Comparison of ENCODE assay signal across 9 cellular contexts in genomic region chr1:16916036-16916880, GRCh38. TPM values are rescaled to one million over a fixed set of nuclear protein-coding genes. Genes with fewer than 3 reads are reported as not detected.
DNase-seq lines count a peak whose midpoint lies in the region; ATAC-seq, FAIRE-seq and TF ChIP-seq lines count a peak whose summit lies in the region.
"Not testable (repeated sequence)": the region's sequence is repeated elsewhere in the genome, so short reads cannot be mapped to it uniquely, and the experiment has no call there.
"Had no signal": no experiment of that assay in that cellular context is flagged by ENCODE, and none has a peak within 500 bp of the region (broad histone marks: within the 10 kb centered on the region; RNA-seq: fewer than 3 reads in every experiment).

No MANE protein-coding gene starts in this region.

- FAIRE-seq in K562 (lab: Jason Lieb, UNC) = not testable (repeated sequence)

- BruUV-seq in K562 (replicated peaks; lab: Mats Ljungman, UMichigan) = not testable (repeated sequence)

- WGBS in SK-N-SH (ENCODE audit: low lambda C conversion rate) = 86% methylated on average over 10 of the region's 10 CpGs
- WGBS in K562 (ENCODE audit: insufficient coverage, low coverage, missing lambda C conversion rate) = 46% methylated on average over 10 of the region's 10 CpGs

- TF ChIP-seq RAD21 in SK-N-SH (IDR thresholded peaks at IDR 0.05; ENCODE audit: low read length); K562 (CRISPR knock-in tag; conservative IDR thresholded peaks at IDR 0.05 in 1 of 2, IDR thresholded peaks at IDR 0.05 in 1 of 2): not testable (repeated sequence)

- not testable (repeated sequence) for H3K36me3 Mint-ChIP-seq in CD4-positive, alpha-beta memory T cell; activated T-helper 1 cell treated with anti-CD3 and anti-CD28 coated beads, Interleukin-12 subunit alpha, Interleukin-12 subunit beta, Interleukin-2, Interleukin-4 antibody, amounts not matched to agents 30 ng/mL and 10 ng/mL and 1 ng/mL, durations not matched to agents 14 hours and 24 hours and 36 hours (ENCODE audit: low read depth); immature natural killer cell; naive thymus-derived CD4-positive, alpha-beta T cell

- not testable (repeated sequence) for H3K9me3 Mint-ChIP-seq in CD4-positive, alpha-beta memory T cell; activated T-helper 1 cell treated with anti-CD3 and anti-CD28 coated beads, Interleukin-12 subunit alpha, Interleukin-12 subunit beta, Interleukin-2, Interleukin-4 antibody, amounts not matched to agents 30 ng/mL and 10 ng/mL and 1 ng/mL, durations not matched to agents 14 hours and 24 hours and 36 hours; immature natural killer cell; naive thymus-derived CD4-positive, alpha-beta T cell

- peaks cover 4 to 56% (median 41%) of the 10 kb centered on the region in 4 donors for H3K4me1 Mint-ChIP-seq in CD4-positive, alpha-beta memory T cell
- H3K4me1 Mint-ChIP-seq in activated T-helper 1 cell treated with anti-CD3 and anti-CD28 coated beads, Interleukin-12 subunit alpha, Interleukin-12 subunit beta, Interleukin-2, Interleukin-4 antibody, amounts not matched to agents 30 ng/mL and 10 ng/mL and 1 ng/mL, durations not matched to agents 14 hours and 24 hours and 36 hours (ENCODE audit: low read depth) = peaks cover 34% of the 10 kb centered on the region
- H3K4me1 Mint-ChIP-seq in immature natural killer cell = peaks cover 29 to 37% of the 10 kb centered on the region in 2 donors
- peaks cover 31 to 52% (median 46%) of the 10 kb centered on the region in 7 donors for H3K4me1 Mint-ChIP-seq in naive thymus-derived CD4-positive, alpha-beta T cell

- TF ChIP-seq CTCF in SK-N-SH (IDR thresholded peaks at IDR 0.05); K562 (IDR thresholded peaks at IDR 0.05 in 2 of 3, conservative IDR thresholded peaks at IDR 0.05 in 1 of 3; ENCODE audit: insufficient read depth in 2 of 3, low read depth in 1 of 3, low read length in 3 of 3): not testable (repeated sequence)

- H3K27me3 Mint-ChIP-seq in CD4-positive, alpha-beta memory T cell; activated T-helper 1 cell treated with anti-CD3 and anti-CD28 coated beads, Interleukin-12 subunit alpha, Interleukin-12 subunit beta, Interleukin-2, Interleukin-4 antibody, amounts not matched to agents 30 ng/mL and 10 ng/mL and 1 ng/mL, durations not matched to agents 14 hours and 24 hours and 36 hours (ENCODE audit: insufficient read depth); immature natural killer cell (ENCODE audit: low read depth in 3 of 3); naive thymus-derived CD4-positive, alpha-beta T cell: not testable (repeated sequence)

- H3K27me3 ChIP-seq in CD4-positive, alpha-beta memory T cell (ENCODE audit: insufficient read depth, low read length); SK-N-SH (ENCODE audit: insufficient read depth); K562 (ENCODE audit: control insufficient read depth in 2 of 2, insufficient read depth in 2 of 2, low read length in 2 of 2); naive thymus-derived CD4-positive, alpha-beta T cell (ENCODE audit: control insufficient read depth in 2 of 2, insufficient read depth in 2 of 2, low read length in 2 of 2): not testable (repeated sequence)

- DNase-seq in CD4-positive, alpha-beta memory T cell; activated T-helper 1 cell treated with anti-CD3 and anti-CD28 coated beads, Interleukin-12 subunit alpha, Interleukin-12 subunit beta, Interleukin-2, Interleukin-4 antibody, amounts not matched to agents 30 ng/mL and 10 ng/mL and 1 ng/mL, durations not matched to agents 14 hours and 24 hours and 36 hours (ENCODE audit: low spot score); K562 (ENCODE audit: extremely low read depth in 1 of 4, low spot score in 3 of 4); immature natural killer cell: not testable (repeated sequence)
- DNase-seq in SK-N-SH (peak; percentile 3), posterior vena cava (ENCODE audit: low spot score) (peak; percentile 75)
- peak in 1 of 9 donors; percentile 7 for DNase-seq in naive thymus-derived CD4-positive, alpha-beta T cell

- H3K4me3 Mint-ChIP-seq in CD4-positive, alpha-beta memory T cell = peak overlapping the region in 6 of 8 donors; percentile 14 to 85 (median 32)
- peak overlapping the region; percentile 13 for H3K4me3 Mint-ChIP-seq in activated T-helper 1 cell treated with anti-CD3 and anti-CD28 coated beads, Interleukin-12 subunit alpha, Interleukin-12 subunit beta, Interleukin-2, Interleukin-4 antibody, amounts not matched to agents 30 ng/mL and 10 ng/mL and 1 ng/mL, durations not matched to agents 14 hours and 24 hours and 36 hours
- peak overlapping the region; percentile 18 to 86 (median 37) for H3K4me3 Mint-ChIP-seq in immature natural killer cell
- peak overlapping the region in 7 of 10 donors; percentile 0 to 84 (median 25) for H3K4me3 Mint-ChIP-seq in naive thymus-derived CD4-positive, alpha-beta T cell

- H3K9me2 ChIP-seq in SK-N-SH = not testable (repeated sequence)

- H3K9ac ChIP-seq in SK-N-SH; K562 (ENCODE audit: insufficient read depth in 1 of 2, low read depth in 2 of 2, low read length in 2 of 2): not testable (repeated sequence)

- H3K27ac ChIP-seq in CD4-positive, alpha-beta memory T cell (ENCODE audit: low read depth, low read length); SK-N-SH (ENCODE audit: low read depth in 2 of 2, low read length in 1 of 2); K562 (ENCODE audit: extremely low read depth, low read depth, low read length); naive thymus-derived CD4-positive, alpha-beta T cell (ENCODE audit: low read depth, low read length): not testable (repeated sequence)

- H3K36me3 ChIP-seq in CD4-positive, alpha-beta memory T cell (ENCODE audit: insufficient read depth, low read length); SK-N-SH (replicated peaks in 1 of 2; ENCODE audit: control insufficient read depth in 1 of 2, insufficient read depth in 2 of 2, low read length in 1 of 2); K562 (ENCODE audit: control insufficient read depth, insufficient read depth, low read length); naive thymus-derived CD4-positive, alpha-beta T cell (ENCODE audit: control insufficient read depth in 2 of 3, insufficient read depth in 3 of 3, low read length in 3 of 3): not testable (repeated sequence)

- H3K4me1 ChIP-seq in CD4-positive, alpha-beta memory T cell (ENCODE audit: insufficient read depth, low read length) = peaks cover 30% of the 10 kb centered on the region
- peaks cover 4 to 20% of the 10 kb centered on the region in 2 experiments; a peak in 2 of 4 replicates for H3K4me1 ChIP-seq in SK-N-SH (ENCODE audit: control insufficient read depth in 1 of 2, insufficient read depth in 2 of 2, low read depth in 1 of 2, low read length in 1 of 2)
- peaks cover 3 to 21% of the 10 kb centered on the region in 2 experiments; a peak in 4 of 5 replicates for H3K4me1 ChIP-seq in K562 (replicated peaks in 1 of 2; ENCODE audit: control insufficient read depth in 2 of 2, insufficient read depth in 2 of 2, low read length in 2 of 2)
- peaks cover 10 to 13% of the 10 kb centered on the region in 2 donors for H3K4me1 ChIP-seq in naive thymus-derived CD4-positive, alpha-beta T cell (ENCODE audit: control insufficient read depth in 2 of 2, insufficient read depth in 2 of 2, low read length in 2 of 2)

- TF ChIP-seq EP300 in SK-N-SH (IDR thresholded peaks at IDR 0.05; ENCODE audit: borderline replicate concordance in 1 of 2, low read depth in 1 of 2, low read length in 1 of 2); K562 (IDR thresholded peaks at IDR 0.05; ENCODE audit: low read length): not testable (repeated sequence)

- H3K4me2 ChIP-seq in SK-N-SH; K562 (ENCODE audit: insufficient read depth, low read length): not testable (repeated sequence)

- in situ Hi-C loops in K562 (cut with MboI) = loop anchor here (25.0 kb wide), 1 partner anchor 304 kb away; the partner anchor contains the start of gene NBPF1

- ATAC-seq in K562; naive thymus-derived CD4-positive, alpha-beta T cell: not testable (repeated sequence)

- TF ChIP-seq POLR2A in K562 (conservative IDR thresholded peaks at IDR 0.05) = not testable (repeated sequence)

- H3K79me2 ChIP-seq in SK-N-SH (ENCODE audit: insufficient read depth); K562 (ENCODE audit: control insufficient read depth, insufficient read depth, low read length): not testable (repeated sequence)

- not testable (repeated sequence) for H2AFZ ChIP-seq in SK-N-SH (ENCODE audit: low read depth); K562 (ENCODE audit: low read depth, low read length)

- H3K27ac Mint-ChIP-seq in CD4-positive, alpha-beta memory T cell = peak overlapping the region in 4 of 7 donors; percentile 60 to 74 (median 66)
- not testable (repeated sequence) for H3K27ac Mint-ChIP-seq in activated T-helper 1 cell treated with anti-CD3 and anti-CD28 coated beads, Interleukin-12 subunit alpha, Interleukin-12 subunit beta, Interleukin-2, Interleukin-4 antibody, amounts not matched to agents 30 ng/mL and 10 ng/mL and 1 ng/mL, durations not matched to agents 14 hours and 24 hours and 36 hours
- peak overlapping the region in 4 of 6 donors; percentile 9 to 68 (median 37) for H3K27ac Mint-ChIP-seq in immature natural killer cell
- H3K27ac Mint-ChIP-seq in naive thymus-derived CD4-positive, alpha-beta T cell = peak overlapping the region in 7 of 9 donors; percentile 1 to 90 (median 82)

- H3F3A ChIP-seq in SK-N-SH (replicated peaks; ENCODE audit: insufficient read depth) = not testable (repeated sequence)

- H3K9me3 ChIP-seq in CD4-positive, alpha-beta memory T cell (ENCODE audit: control insufficient read depth in 1 of 2, low read length in 2 of 2); SK-N-SH; K562 (replicated peaks; ENCODE audit: control insufficient read depth, insufficient read depth, low read depth, low read length); naive thymus-derived CD4-positive, alpha-beta T cell (ENCODE audit: control insufficient read depth in 2 of 3, low read length in 3 of 3): not testable (repeated sequence)

- intact Hi-C loops in CD4-positive, alpha-beta memory T cell (cut with micrococcal nuclease); activated T-helper 1 cell treated with anti-CD3 and anti-CD28 coated beads, Interleukin-12 subunit alpha, Interleukin-12 subunit beta, Interleukin-2, Interleukin-4 antibody, amounts not matched to agents 30 ng/mL and 10 ng/mL and 1 ng/mL, durations not matched to agents 14 hours and 24 hours and 36 hours (cut with micrococcal nuclease); K562 (cut with micrococcal nuclease); posterior vena cava (cut with DNase I): not testable (repeated sequence)
- intact Hi-C loops in naive thymus-derived CD4-positive, alpha-beta T cell (cut with micrococcal nuclease) = loop anchor here in 1 of 2 donors (10.0 kb wide), 3 partner anchors 301 to 941 kb away; partner anchors contain the start of genes NBPF1 and ZBTB17

- POLR2A ChIA-PET in CD4-positive, alpha-beta memory T cell (lab: Charles Lee; ENCODE audit: partially characterized antibody) = interaction anchor here (0.6 to 4.0 kb wide), 3 partner anchors 10 to 18 kb away, joined by 3 to 67 read pairs (median 3); no protein-coding TSS in a partner anchor
- POLR2A ChIA-PET in SK-N-SH (lab: Yijun Ruan, JAX) = interaction anchor here (3.5 kb wide), 1 partner anchor 11 kb away, joined by 20 read pairs; no protein-coding TSS in a partner anchor
- POLR2A ChIA-PET in K562 (lab: Yijun Ruan, JAX) = interaction anchor here (1.1 to 3.4 kb wide), 2 partner anchors 11 to 22 kb away, joined by 4 to 33 read pairs; no protein-coding TSS in a partner anchor
- POLR2A ChIA-PET in naive thymus-derived CD4-positive, alpha-beta T cell (lab: Charles Lee) = interaction anchor here (0.6 to 2.6 kb wide), 4 partner anchors 11 to 502 kb away, joined by 3 to 21 read pairs (median 6); no protein-coding TSS in a partner anchor

- H3K9me1 ChIP-seq in K562 (ENCODE audit: control insufficient read depth, insufficient read depth, low read length) = not testable (repeated sequence)

- H3K4me3 ChIP-seq in CD4-positive, alpha-beta memory T cell (ENCODE audit: low read length in 2 of 2); SK-N-SH (ENCODE audit: low read depth in 2 of 2, low read length in 1 of 2); K562; naive thymus-derived CD4-positive, alpha-beta T cell (ENCODE audit: low read length): not testable (repeated sequence)

- H4K20me1 ChIP-seq in SK-N-SH (ENCODE audit: insufficient read depth); K562 (replicated peaks; ENCODE audit: control insufficient read depth, insufficient read depth, low read length): not testable (repeated sequence)

- CTCF ChIA-PET in CD4-positive, alpha-beta memory T cell (lab: Charles Lee; ENCODE audit: partially characterized antibody) = interaction anchor here (0.6 to 1.0 kb wide), 2 partner anchors 16 to 198 kb away, joined by 3 to 4 read pairs; no protein-coding TSS in a partner anchor
- CTCF ChIA-PET in SK-N-SH (lab: Yijun Ruan, JAX) (interaction anchor here (0.6 to 1.5 kb wide), 7 partner anchors 14 to 417 kb away, joined by 3 to 4 read pairs (median 3); partner anchors contain the start of gene NBPF1), K562 (lab: Yijun Ruan, JAX; ENCODE audit: low intra/inter-chr PET ratio) (interaction anchor here (0.6 kb wide), 1 partner anchor 128 kb away, joined by 3 read pairs; no protein-coding TSS in a partner anchor)
- CTCF ChIA-PET in naive thymus-derived CD4-positive, alpha-beta T cell (lab: Charles Lee) = interaction anchor here (0.8 kb wide), 1 partner anchor 13 kb away, joined by 3 read pairs; no protein-coding TSS in a partner anchor

RNA-seq across cellular contexts. Expression of gene CROCC, which starts 5.5 kb away (rescaled TPM):
- 10 to 100 TPM; 84.9 to 91.7 TPM for total RNA-seq in CD4-positive, alpha-beta memory T cell
- polyA plus RNA-seq in CD4-positive, alpha-beta memory T cell = 1 to 10 TPM in 1 of 2 donors, under 1 TPM in 1; 0.77 to 8.4 TPM
- polyA plus RNA-seq in SK-N-SH (2012; rRNA removed) = 31.9 and 39.1 TPM in 2 replicates
- 9.8 and 16.8 TPM in 2 replicates for polyA plus RNA-seq in SK-N-SH (2012; cell fraction: cytosol; rRNA removed)
- 204 and 314 TPM in 2 replicates for polyA plus RNA-seq in SK-N-SH (2012; cell fraction: nucleus; rRNA removed)
- total RNA-seq in activated T-helper 1 cell treated with anti-CD3 and anti-CD28 coated beads, Interleukin-12 subunit alpha, Interleukin-12 subunit beta, Interleukin-2, Interleukin-4 antibody, amounts not matched to agents 30 ng/mL and 10 ng/mL and 1 ng/mL, durations not matched to agents 14 hours and 24 hours and 36 hours = 22.1 and 22.6 TPM in 2 replicates
- 51.0 and 132 TPM in 2 replicates for total RNA-seq in K562 (2011; cell fraction: chromatin; rRNA removed; ENCODE audit: low replicate concordance)
- 69.0 and 78.0 TPM in 2 replicates for total RNA-seq in K562 (2011; cell fraction: nucleolus; rRNA removed)
- total RNA-seq in K562 (2011; cell fraction: nucleoplasm; rRNA removed) = 84.0 and 111 TPM in 2 replicates
- total RNA-seq in K562 (2014; rRNA removed) = 6.3 and 9.7 TPM in 2 replicates
- total RNA-seq in K562 (2014; rRNA removed; fragmentation: Illumina TruSeq; extraction: Trizol) = 1.9 and 3.0 TPM in 2 replicates
- total RNA-seq in K562 (2015; rRNA removed; fragmentation: Illumina TruSeq; extraction: Trizol) = 7.3 and 7.6 TPM in 2 replicates
- total RNA-seq in K562 (2021) = 9.3 and 10.4 TPM in 2 replicates
- polyA plus RNA-seq in K562 (2011; rRNA removed) = 8.6 and 15.2 TPM in 2 replicates
- polyA plus RNA-seq in K562 (2011; cell fraction: cytosol; rRNA removed) = 5.8 and 6.7 TPM in 2 replicates
- 80.5 and 99.7 TPM in 2 replicates for polyA plus RNA-seq in K562 (2011; cell fraction: nucleus; rRNA removed)
- 10.2 and 16.9 TPM in 2 replicates for polyA plus RNA-seq in K562 (2012)
- 7.8 and 8.4 TPM in 2 replicates for polyA plus RNA-seq in K562 (2014; fragmentation: Illumina TruSeq; extraction: Trizol)
- under 1 TPM; 0.17 TPM for polyA plus RNA-seq in K562 (2014; fragmentation: Nextera tagmentation; extraction: Ambion mirVana)
- polyA plus RNA-seq in K562 (2014; rRNA removed) = 14.4 and 15.4 TPM in 2 replicates
- polyA minus RNA-seq in K562 (2011; rRNA and poly(A)+ RNA removed) = 5.7 and 7.6 TPM in 2 replicates
- 2.3 and 2.7 TPM in 2 replicates for polyA minus RNA-seq in K562 (2011; cell fraction: cytosol; rRNA and poly(A)+ RNA removed)
- 14.9 and 19.0 TPM in 2 replicates for polyA minus RNA-seq in K562 (2011; cell fraction: nucleus; rRNA and poly(A)+ RNA removed)
- 1 to 10 TPM in 2 of 3 donors, under 1 TPM in 1; 0.35 to 6.5 (median 5.4) TPM for polyA plus RNA-seq in immature natural killer cell
- total RNA-seq in naive thymus-derived CD4-positive, alpha-beta T cell = 10 to 100 TPM; 33.8 to 84.8 (median 62.7) TPM
- 1 to 10 TPM; 1.4 to 6.8 TPM for polyA plus RNA-seq in naive thymus-derived CD4-positive, alpha-beta T cell
- total RNA-seq in posterior vena cava = 10 to 100 TPM; 12.6 to 21.6 TPM

RNA-seq across cellular contexts. Expression of gene RNU1-2, which starts 20.5 kb away (rescaled TPM):
- total RNA-seq in CD4-positive, alpha-beta memory T cell = 1,000 to 10,000 TPM; 3,010 to 3,866 TPM
- polyA plus RNA-seq in CD4-positive, alpha-beta memory T cell = not detected
- not detected in 2 replicates for polyA plus RNA-seq in SK-N-SH (2012; rRNA removed)
- not detected in 2 replicates for polyA plus RNA-seq in SK-N-SH (2012; cell fraction: cytosol; rRNA removed)
- not detected in 2 replicates for polyA plus RNA-seq in SK-N-SH (2012; cell fraction: nucleus; rRNA removed)
- 2,178 and 3,041 TPM in 2 replicates for total RNA-seq in activated T-helper 1 cell treated with anti-CD3 and anti-CD28 coated beads, Interleukin-12 subunit alpha, Interleukin-12 subunit beta, Interleukin-2, Interleukin-4 antibody, amounts not matched to agents 30 ng/mL and 10 ng/mL and 1 ng/mL, durations not matched to agents 14 hours and 24 hours and 36 hours
- total RNA-seq in K562 (2011; cell fraction: chromatin; rRNA removed; ENCODE audit: low replicate concordance) = under 0.01 TPM in 2 replicates
- total RNA-seq in K562 (2011; cell fraction: nucleolus; rRNA removed) = under 0.01 and 21,200 TPM in 2 replicates
- under 0.01 and 24,158 TPM in 2 replicates for total RNA-seq in K562 (2011; cell fraction: nucleoplasm; rRNA removed)
- under 0.01 TPM in 2 replicates for total RNA-seq in K562 (2014; rRNA removed)
- 28,565 and 32,823 TPM in 2 replicates for total RNA-seq in K562 (2014; rRNA removed; fragmentation: Illumina TruSeq; extraction: Trizol)
- 20,456 and 27,045 TPM in 2 replicates for total RNA-seq in K562 (2015; rRNA removed; fragmentation: Illumina TruSeq; extraction: Trizol)
- total RNA-seq in K562 (2021) = 2,231 and 2,538 TPM in 2 replicates
- polyA plus RNA-seq in K562 (2011; rRNA removed) = 83.9 TPM in 1 of 2 replicates, not detected in the other
- polyA plus RNA-seq in K562 (2011; cell fraction: cytosol; rRNA removed) = under 0.01 TPM in 1 of 2 replicates, not detected in the other
- under 0.01 and 1,424 TPM in 2 replicates for polyA plus RNA-seq in K562 (2011; cell fraction: nucleus; rRNA removed)
- polyA plus RNA-seq in K562 (2012) = 25.1 TPM in 1 of 2 replicates, not detected in the other
- polyA plus RNA-seq in K562 (2014; fragmentation: Illumina TruSeq; extraction: Trizol) = not detected in 2 replicates
- 1 to 10 TPM in 1 of 2 experiments, not detected in 1; 3.0 TPM for polyA plus RNA-seq in K562 (2014; fragmentation: Nextera tagmentation; extraction: Ambion mirVana)
- polyA plus RNA-seq in K562 (2014; rRNA removed) = not detected in 2 replicates
- 10,756 and 20,531 TPM in 2 replicates for polyA minus RNA-seq in K562 (2011; rRNA and poly(A)+ RNA removed)
- polyA minus RNA-seq in K562 (2011; cell fraction: cytosol; rRNA and poly(A)+ RNA removed) = 58,964 and 66,171 TPM in 2 replicates
- polyA minus RNA-seq in K562 (2011; cell fraction: nucleus; rRNA and poly(A)+ RNA removed) = 66,769 and 85,880 TPM in 2 replicates
- polyA plus RNA-seq in immature natural killer cell = 10 to 100 TPM in 1 of 3 donors, not detected in 2; 28.1 TPM
- total RNA-seq in naive thymus-derived CD4-positive, alpha-beta T cell = 1,000 to 10,000 TPM; 2,341 to 4,458 (median 3,337) TPM
- polyA plus RNA-seq in naive thymus-derived CD4-positive, alpha-beta T cell = not detected
- total RNA-seq in posterior vena cava = over 10,000 TPM; 12,584 to 18,986 TPM
- total RNA-seq: GM23248, HT1080 had no signal
- polyA plus RNA-seq: GM23248 had no signal
